ENCODE assay signal across 7 cellular contexts in genomic region chr17:38427160-38427949, GRCh38. TPM values are rescaled to one million over a fixed set of nuclear protein-coding genes. Genes with fewer than 3 reads are reported as not detected.
DNase-seq lines count a peak whose midpoint lies in the region.

No MANE protein-coding gene starts in this region.

- H3K4me3 Mint-ChIP-seq in activated naive CD8-positive, alpha-beta T cell: peak overlapping the region; percentile 72

- peaks cover 11% of the 10 kb centered on the region for H3K4me1 Mint-ChIP-seq in activated naive CD8-positive, alpha-beta T cell (ENCODE audit: low read depth)

- H3K27me3 Mint-ChIP-seq in activated naive CD8-positive, alpha-beta T cell: peaks cover 15% of the 10 kb centered on the region

- H3K27me3 ChIP-seq in HUES64 (ENCODE audit: insufficient read depth, low read length) (peaks cover 8% of the 10 kb centered on the region; the same call in 1 of the 2 replicates), stomach smooth muscle (ENCODE audit: control insufficient read depth in 1 of 2, insufficient read depth in 2 of 2, low read length in 2 of 2) (no peaks in the 10 kb centered on the region)

- DNase-seq in stimulated activated CD4-positive, alpha-beta T cell treated with anti-CD3 and anti-CD28 coated beads, Interleukin-2, amount 100 ng/mL, for 24 hours: no peak
- no peak for DNase-seq in ACHN
- DNase-seq in NCI-H187 (lab: John Stamatoyannopoulos, UW): no peak

- H3K27ac Mint-ChIP-seq in activated naive CD8-positive, alpha-beta T cell: no peak overlapping the region

- H3K9ac ChIP-seq in HUES64 (ENCODE audit: low read depth, low read length) (no peak overlapping the region), stomach smooth muscle (ENCODE audit: low read length in 2 of 2) (peak overlapping the region; percentile 91 to 95)

- H3K4me3 ChIP-seq in HUES64 (ENCODE audit: low read length) (peak overlapping the region; percentile 48), iPS-18c (ENCODE audit: insufficient read depth, low read depth, low read length) (peak overlapping the region; percentile 51), stomach smooth muscle (ENCODE audit: low read length in 2 of 2) (peak overlapping the region; percentile 75 to 86)

- WGBS in HUES64: 80% methylated on average over 7 of the region's 7 CpGs

- no peaks in the 10 kb centered on the region for H3K36me3 Mint-ChIP-seq in activated naive CD8-positive, alpha-beta T cell

- in situ Hi-C loops in ACHN (cut with HindIII; ENCODE audit: low pct_ligation_motif_present, low pct_unique_long_range_greater_than_20kb, low sequenced_read_pairs): no loop called here

- no peaks in the 10 kb centered on the region for H3K9me3 Mint-ChIP-seq in activated naive CD8-positive, alpha-beta T cell (ENCODE audit: low read depth)

- peaks cover 24% of the 10 kb centered on the region for H3K4me1 ChIP-seq in HUES64 (ENCODE audit: insufficient read depth, low read length)
- H3K4me1 ChIP-seq in stomach smooth muscle (ENCODE audit: control insufficient read depth, insufficient read depth, low read length): peaks cover 58% of the 10 kb centered on the region

- no peak overlapping the region for H3K27ac ChIP-seq in HUES64 (ENCODE audit: low read depth, low read length)
- H3K27ac ChIP-seq in stomach smooth muscle (ENCODE audit: low read length): peak overlapping the region; percentile 94

- no peaks in the 10 kb centered on the region for H3K36me3 ChIP-seq in HUES64 (ENCODE audit: insufficient read depth, low read length)
- no peaks in the 10 kb centered on the region for H3K36me3 ChIP-seq in stomach smooth muscle (ENCODE audit: control insufficient read depth in 2 of 2, insufficient read depth in 2 of 2, low read length in 2 of 2)

- H3K9me3 ChIP-seq in HUES64 (ENCODE audit: insufficient read depth, low read depth, low read length) (no peaks in the 10 kb centered on the region), iPS-18c (ENCODE audit: control insufficient read depth, insufficient read depth, low read length) (peaks cover 2% of the 10 kb centered on the region), stomach smooth muscle (ENCODE audit: control insufficient read depth in 2 of 2, low read length in 2 of 2) (no peaks in the 10 kb centered on the region)

RNA-seq across cellular contexts. Expression of gene ARHGAP23, which starts 0.9 kb away (rescaled TPM):
- polyA plus RNA-seq in HUES64 (2013, experiment 1 of 2): 39.3 TPM
- 29.3 TPM for polyA plus RNA-seq in HUES64 (2013, experiment 2 of 2)
